In the genomic region with DNA sequence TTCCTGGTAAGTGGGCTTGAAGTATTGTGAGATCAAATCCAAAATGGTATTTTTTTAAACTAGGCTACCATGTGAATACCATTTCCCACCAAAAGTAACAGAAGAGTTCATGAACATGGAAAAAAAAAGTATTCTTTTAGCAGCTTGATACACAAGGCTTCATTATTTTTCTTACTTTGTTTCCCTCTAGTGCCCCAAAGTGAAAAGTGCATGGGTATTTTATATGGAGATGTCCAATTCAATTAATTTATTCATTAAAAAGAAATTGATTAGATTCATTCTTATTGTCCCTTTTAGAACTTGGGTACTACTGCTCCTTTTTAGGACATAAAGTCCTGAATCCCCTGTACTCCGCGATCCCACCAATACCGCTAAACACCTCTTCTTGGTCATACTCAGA, we compare ENCODE assay signal across 12 cellular contexts. TPM values are rescaled to one million over a fixed set of nuclear protein-coding genes. Genes with fewer than 3 reads are reported as not detected.
DNase-seq lines count a peak whose midpoint lies in the region; ATAC-seq and TF ChIP-seq lines count a peak whose summit lies in the region.
"Had no signal": no experiment of that assay in that cellular context is flagged by ENCODE, and none has a peak within 500 bp of the region (broad histone marks: within the 10 kb centered on the region; RNA-seq: fewer than 3 reads in every experiment).

No MANE protein-coding gene starts in this region.

- H3K27me3 Mint-ChIP-seq in activated naive CD4-positive, alpha-beta T cell treated with anti-CD3 and anti-CD28 coated beads for 36 hours (ENCODE audit: low read depth), result no peaks in the 10 kb centered on the region

- no peak overlapping the region for H3K27ac ChIP-seq in 22Rv1

- no peaks in the 10 kb centered on the region for H3K9me3 Mint-ChIP-seq in activated naive CD4-positive, alpha-beta T cell treated with anti-CD3 and anti-CD28 coated beads for 36 hours
- H3K9me3 Mint-ChIP-seq: CD8-positive, alpha-beta T cell; IgD-negative memory B cell had no signal

- intact Hi-C loops in activated naive CD4-positive, alpha-beta T cell treated with anti-CD3 and anti-CD28 coated beads for 36 hours (cut with micrococcal nuclease), result no loop called here

- no peak overlapping the region for H3K4me3 Mint-ChIP-seq in activated naive CD4-positive, alpha-beta T cell treated with anti-CD3 and anti-CD28 coated beads for 36 hours
- H3K4me3 Mint-ChIP-seq: CD8-positive, alpha-beta T cell; IgD-negative memory B cell had no signal

- no peak for TF ChIP-seq POLR2A in GM18505 (IDR thresholded peaks at IDR 0.05; ENCODE audit: borderline replicate concordance, extremely low read depth, insufficient read depth, insufficient read length)

- H3K4me3 ChIP-seq in H7 (ENCODE audit: insufficient read depth, low read depth, low read length), result no peak overlapping the region

- ATAC-seq in SK-N-SH treated with all-trans-retinoic acid at 6 μM for 48 hours (0 out of 3 replicates have a peak, but pooled peaks have one; percentile 20), GM18505 (IDR thresholded peaks at IDR 0.05; ENCODE audit: unreplicated experiment) (no peak), GM21528 (IDR thresholded peaks at IDR 0.05; ENCODE audit: low FRiP score, unreplicated experiment) (no peak)
- ATAC-seq: CD8-positive, alpha-beta T cell had no signal

- no peaks in the 10 kb centered on the region for H3K36me3 Mint-ChIP-seq in activated naive CD4-positive, alpha-beta T cell treated with anti-CD3 and anti-CD28 coated beads for 36 hours (ENCODE audit: low read depth)
- H3K36me3 Mint-ChIP-seq: CD8-positive, alpha-beta T cell; IgD-negative memory B cell had no signal

- H3K4me1 Mint-ChIP-seq in activated naive CD4-positive, alpha-beta T cell treated with anti-CD3 and anti-CD28 coated beads for 36 hours (ENCODE audit: low read depth), result peaks cover 15% of the 10 kb centered on the region

- peak; percentile 30 for TF ChIP-seq CTCF in 22Rv1 (IDR thresholded peaks at IDR 0.05)

- no peaks in the 10 kb centered on the region for H3K36me3 ChIP-seq in H7 (replicated peaks; ENCODE audit: control insufficient read depth, insufficient read depth, low read length)

- no peak overlapping the region for H3K27ac Mint-ChIP-seq in activated naive CD4-positive, alpha-beta T cell treated with anti-CD3 and anti-CD28 coated beads for 36 hours
- H3K27ac Mint-ChIP-seq: CD8-positive, alpha-beta T cell; IgD-negative memory B cell had no signal

- CTCF ChIA-PET in activated naive CD4-positive, alpha-beta T cell treated with anti-CD3 and anti-CD28 coated beads for 36 hours (lab: Charles Lee), result interaction anchor here (0.7 to 0.8 kb wide), 3 partner anchors 22 to 417 kb away, joined by 3 to 4 read pairs (median 4); no protein-coding TSS in a partner anchor

- H3K27me3 ChIP-seq in H7 (ENCODE audit: control insufficient read depth, insufficient read depth, low read length), result no peaks in the 10 kb centered on the region

- peak; percentile 7 for DNase-seq in H7
- DNase-seq in glomerular visceral epithelial cell (ENCODE audit: extremely low spot score), result peak; percentile 5
- no peak for DNase-seq in DMS153 treated with DMSO at 0.1 percent for 48 hours (lab: John Stamatoyannopoulos, UW; ENCODE audit: unreplicated experiment)
- DNase-seq in activated naive CD4-positive, alpha-beta T cell treated with anti-CD3 and anti-CD28 coated beads for 36 hours, result no peak
- DNase-seq: activated CD4-positive, alpha-beta T cell treated with anti-CD3 and anti-CD28 coated beads for 48 hours; CD8-positive, alpha-beta T cell; foreskin melanocyte had no signal

TF ChIP-seq in SK-N-SH treated with all-trans-retinoic acid at 6 μM for 48 hours, 23 proteins besides CTCF, POLR2A, EP300 and RAD21:
- TF ChIP-seq ZFP30 (CRISPR knock-in tag; IDR thresholded peaks at IDR 0.05) (no peak), OSR1 (CRISPR knock-in tag; IDR thresholded peaks at IDR 0.05) (no peak), BACH2 (CRISPR knock-in tag; IDR thresholded peaks at IDR 0.05; ENCODE audit: borderline replicate concordance) (no peak), PPARA (CRISPR knock-in tag; IDR thresholded peaks at IDR 0.05; ENCODE audit: borderline replicate concordance) (no peak), ARNTL (CRISPR knock-in tag; IDR thresholded peaks at IDR 0.05; ENCODE audit: borderline replicate concordance, low read depth) (no peak), ZC3H10 (CRISPR knock-in tag; IDR thresholded peaks at IDR 0.05) (no peak), ZNF8 (CRISPR knock-in tag; IDR thresholded peaks at IDR 0.05) (no peak), TCF4 (CRISPR knock-in tag; IDR thresholded peaks at IDR 0.05; ENCODE audit: borderline replicate concordance) (no peak), GLIS3 (CRISPR knock-in tag; IDR thresholded peaks at IDR 0.05) (no peak), SNAI2 (CRISPR knock-in tag; IDR thresholded peaks at IDR 0.05) (no peak), ESRRG (CRISPR knock-in tag; IDR thresholded peaks at IDR 0.05) (no peak), TOX (CRISPR knock-in tag; IDR thresholded peaks at IDR 0.05; ENCODE audit: borderline replicate concordance) (no peak), ISL1 (CRISPR knock-in tag; IDR thresholded peaks at IDR 0.05) (no peak)
- TF ChIP-seq, protein P1, sequence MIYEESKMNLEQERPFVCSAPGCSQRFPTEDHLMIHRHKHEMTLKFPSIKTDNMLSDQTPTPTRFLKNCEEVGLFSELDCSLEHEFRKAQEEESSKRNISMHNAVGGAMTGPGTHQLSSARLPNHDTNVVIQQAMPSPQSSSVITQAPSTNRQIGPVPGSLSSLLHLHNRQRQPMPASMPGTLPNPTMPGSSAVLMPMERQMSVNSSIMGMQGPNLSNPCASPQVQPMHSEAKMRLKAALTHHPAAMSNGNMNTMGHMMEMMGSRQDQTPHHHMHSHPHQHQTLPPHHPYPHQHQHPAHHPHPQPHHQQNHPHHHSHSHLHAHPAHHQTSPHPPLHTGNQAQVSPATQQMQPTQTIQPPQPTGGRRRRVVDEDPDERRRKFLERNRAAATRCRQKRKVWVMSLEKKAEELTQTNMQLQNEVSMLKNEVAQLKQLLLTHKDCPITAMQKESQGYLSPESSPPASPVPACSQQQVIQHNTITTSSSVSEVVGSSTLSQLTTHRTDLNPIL (CRISPR knock-in tag; IDR thresholded peaks at IDR 0.05; ENCODE audit: low read depth), result no peak
- TF ChIP-seq, protein P2, sequence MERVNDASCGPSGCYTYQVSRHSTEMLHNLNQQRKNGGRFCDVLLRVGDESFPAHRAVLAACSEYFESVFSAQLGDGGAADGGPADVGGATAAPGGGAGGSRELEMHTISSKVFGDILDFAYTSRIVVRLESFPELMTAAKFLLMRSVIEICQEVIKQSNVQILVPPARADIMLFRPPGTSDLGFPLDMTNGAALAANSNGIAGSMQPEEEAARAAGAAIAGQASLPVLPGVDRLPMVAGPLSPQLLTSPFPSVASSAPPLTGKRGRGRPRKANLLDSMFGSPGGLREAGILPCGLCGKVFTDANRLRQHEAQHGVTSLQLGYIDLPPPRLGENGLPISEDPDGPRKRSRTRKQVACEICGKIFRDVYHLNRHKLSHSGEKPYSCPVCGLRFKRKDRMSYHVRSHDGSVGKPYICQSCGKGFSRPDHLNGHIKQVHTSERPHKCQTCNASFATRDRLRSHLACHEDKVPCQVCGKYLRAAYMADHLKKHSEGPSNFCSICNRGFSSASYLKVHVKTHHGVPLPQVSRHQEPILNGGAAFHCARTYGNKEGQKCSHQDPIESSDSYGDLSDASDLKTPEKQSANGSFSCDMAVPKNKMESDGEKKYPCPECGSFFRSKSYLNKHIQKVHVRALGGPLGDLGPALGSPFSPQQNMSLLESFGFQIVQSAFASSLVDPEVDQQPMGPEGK (CRISPR knock-in tag; IDR thresholded peaks at IDR 0.05; ENCODE audit: borderline replicate concordance), result no peak

RNA-seq across cellular contexts. Expression of a gene that starts 28.6 kb away (rescaled TPM):
- not detected in 2 replicates for total RNA-seq in H7 (2014; rRNA removed; shearing (Covaris generic))
- total RNA-seq in activated naive CD4-positive, alpha-beta T cell treated with anti-CD3 and anti-CD28 coated beads for 36 hours, result not detected
- total RNA-seq: CD8-positive, alpha-beta T cell had no signal

Comparison
In these comparisons a context has a peak if more than half of its experiments do, and no peak if none do; other contexts are left out.
1. DNase-seq: peak in H7 (single experiment) and glomerular visceral epithelial cell (single experiment); none in DMS153 treated with DMSO at 0.1 percent for 48 hours (single experiment) and activated naive CD4-positive, alpha-beta T cell treated with anti-CD3 and anti-CD28 coated beads for 36 hours (single experiment).